In genomic region chr2:60094450-60094929, GRCh38 we compare ENCODE assay signal across 1 cellular context.
A peak's percentile ranks its signal among the peaks of the same experiment; 100 is the strongest.
TF ChIP-seq lines count a peak whose summit lies in the region.

No MANE protein-coding gene starts in this region.

TF ChIP-seq in HepG2, 621 proteins besides CTCF, POLR2A, EP300 and RAD21 (continued from another document and continues in another):
- TF ChIP-seq, protein P1, sequence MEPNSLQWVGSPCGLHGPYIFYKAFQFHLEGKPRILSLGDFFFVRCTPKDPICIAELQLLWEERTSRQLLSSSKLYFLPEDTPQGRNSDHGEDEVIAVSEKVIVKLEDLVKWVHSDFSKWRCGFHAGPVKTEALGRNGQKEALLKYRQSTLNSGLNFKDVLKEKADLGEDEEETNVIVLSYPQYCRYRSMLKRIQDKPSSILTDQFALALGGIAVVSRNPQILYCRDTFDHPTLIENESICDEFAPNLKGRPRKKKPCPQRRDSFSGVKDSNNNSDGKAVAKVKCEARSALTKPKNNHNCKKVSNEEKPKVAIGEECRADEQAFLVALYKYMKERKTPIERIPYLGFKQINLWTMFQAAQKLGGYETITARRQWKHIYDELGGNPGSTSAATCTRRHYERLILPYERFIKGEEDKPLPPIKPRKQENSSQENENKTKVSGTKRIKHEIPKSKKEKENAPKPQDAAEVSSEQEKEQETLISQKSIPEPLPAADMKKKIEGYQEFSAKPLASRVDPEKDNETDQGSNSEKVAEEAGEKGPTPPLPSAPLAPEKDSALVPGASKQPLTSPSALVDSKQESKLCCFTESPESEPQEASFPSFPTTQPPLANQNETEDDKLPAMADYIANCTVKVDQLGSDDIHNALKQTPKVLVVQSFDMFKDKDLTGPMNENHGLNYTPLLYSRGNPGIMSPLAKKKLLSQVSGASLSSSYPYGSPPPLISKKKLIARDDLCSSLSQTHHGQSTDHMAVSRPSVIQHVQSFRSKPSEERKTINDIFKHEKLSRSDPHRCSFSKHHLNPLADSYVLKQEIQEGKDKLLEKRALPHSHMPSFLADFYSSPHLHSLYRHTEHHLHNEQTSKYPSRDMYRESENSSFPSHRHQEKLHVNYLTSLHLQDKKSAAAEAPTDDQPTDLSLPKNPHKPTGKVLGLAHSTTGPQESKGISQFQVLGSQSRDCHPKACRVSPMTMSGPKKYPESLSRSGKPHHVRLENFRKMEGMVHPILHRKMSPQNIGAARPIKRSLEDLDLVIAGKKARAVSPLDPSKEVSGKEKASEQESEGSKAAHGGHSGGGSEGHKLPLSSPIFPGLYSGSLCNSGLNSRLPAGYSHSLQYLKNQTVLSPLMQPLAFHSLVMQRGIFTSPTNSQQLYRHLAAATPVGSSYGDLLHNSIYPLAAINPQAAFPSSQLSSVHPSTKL (CRISPR knock-in tag; IDR thresholded peaks at IDR 0.05), result peak; percentile 98
- TF ChIP-seq ZNF337 (CRISPR knock-in tag; IDR thresholded peaks at IDR 0.05; ENCODE audit: borderline replicate concordance, low read depth) (no peak), ZNF33A (CRISPR knock-in tag; IDR thresholded peaks at IDR 0.05; ENCODE audit: borderline replicate concordance) (no peak), SALL2 (CRISPR knock-in tag; IDR thresholded peaks at IDR 0.05) (no peak), ZZZ3 (CRISPR knock-in tag; IDR thresholded peaks at IDR 0.05; ENCODE audit: borderline replicate concordance) (no peak), ARNTL (CRISPR knock-in tag; IDR thresholded peaks at IDR 0.05) (no peak), FOSL2 (CRISPR knock-in tag; IDR thresholded peaks at IDR 0.05) (peak; percentile 99), SIX1 (CRISPR knock-in tag; IDR thresholded peaks at IDR 0.05; ENCODE audit: borderline replicate concordance) (peak; percentile 84), NFYB (CRISPR knock-in tag; IDR thresholded peaks at IDR 0.05) (no peak), CREM (IDR thresholded peaks at IDR 0.05) (peak; percentile 57), CREM (CRISPR knock-in tag; IDR thresholded peaks at IDR 0.05) (no peak), CBX5 (CRISPR knock-in tag; IDR thresholded peaks at IDR 0.05; ENCODE audit: borderline replicate concordance) (peak; percentile 51; the same call in 1 of the 2 replicates), ZNF12 (CRISPR knock-in tag; IDR thresholded peaks at IDR 0.05) (peak; percentile 79; the same call in 1 of the 2 replicates), CBX2 (IDR thresholded peaks at IDR 0.05; ENCODE audit: low read depth, low read length) (no peak), CBX2 (CRISPR knock-in tag; IDR thresholded peaks at IDR 0.05; ENCODE audit: low read depth) (no peak), NFYC (CRISPR knock-in tag; IDR thresholded peaks at IDR 0.05) (no peak), DPF2 (CRISPR knock-in tag; IDR thresholded peaks at IDR 0.05; ENCODE audit: borderline replicate concordance, low read depth) (no peak; the same call in 1 of the 2 replicates), KDM4B (CRISPR knock-in tag; IDR thresholded peaks at IDR 0.05) (peak; percentile 60; the same call in 1 of the 2 replicates), ZNF317 (CRISPR knock-in tag; IDR thresholded peaks at IDR 0.05) (peak; percentile 35; the same call in 1 of the 2 replicates), NR2F2 (IDR thresholded peaks at IDR 0.05; ENCODE audit: borderline replicate concordance, low read depth) (peak; percentile 82), ZMYM3 (CRISPR knock-in tag; IDR thresholded peaks at IDR 0.05) (0 out of 2 replicates have a peak, but pooled peaks have one; percentile 52), ELF3 (CRISPR knock-in tag; IDR thresholded peaks at IDR 0.05) (peak; percentile 88), ELF1 (CRISPR knock-in tag; IDR thresholded peaks at IDR 0.05) (peak; percentile 44), HNRNPL (IDR thresholded peaks at IDR 0.05; ENCODE audit: low read depth, low read length) (no peak), HDAC1 (CRISPR knock-in tag; IDR thresholded peaks at IDR 0.05) (peak; percentile 69), JUN (CRISPR knock-in tag; IDR thresholded peaks at IDR 0.05) (peak; percentile 77; the same call in 1 of the 2 replicates), DRAP1 (CRISPR knock-in tag; IDR thresholded peaks at IDR 0.05) (0 out of 2 replicates have a peak, but pooled peaks have one; percentile 30), FOXC1 (CRISPR knock-in tag; IDR thresholded peaks at IDR 0.05; ENCODE audit: borderline replicate concordance) (no peak; the same call in 1 of the 2 replicates), PITX1 (CRISPR knock-in tag; IDR thresholded peaks at IDR 0.05) (0 out of 2 replicates have a peak, but pooled peaks have one; percentile 56), ZNF781 (CRISPR knock-in tag; IDR thresholded peaks at IDR 0.05; ENCODE audit: borderline replicate concordance, not compliant biosample characterization) (no peak), PHF5A (CRISPR knock-in tag; IDR thresholded peaks at IDR 0.05; ENCODE audit: low read depth, unreplicated experiment) (no peak), CEBPG (CRISPR knock-in tag; IDR thresholded peaks at IDR 0.05) (peak; percentile 59), ZNF766 (CRISPR knock-in tag; IDR thresholded peaks at IDR 0.05; ENCODE audit: borderline replicate concordance) (no peak), MXD4 (CRISPR knock-in tag; IDR thresholded peaks at IDR 0.05) (no peak), MTA1 (CRISPR knock-in tag; IDR thresholded peaks at IDR 0.05; ENCODE audit: borderline replicate concordance) (no peak), ZNF280D (CRISPR knock-in tag; IDR thresholded peaks at IDR 0.05) (0 out of 2 replicates have a peak, but pooled peaks have one; percentile 58), ZNF605 (CRISPR knock-in tag; IDR thresholded peaks at IDR 0.05) (peak; percentile 62; the same call in 1 of the 2 replicates), CCDC6 (CRISPR knock-in tag; IDR thresholded peaks at IDR 0.05) (peak; percentile 29; the same call in 1 of the 2 replicates)
- TF ChIP-seq, protein P2, sequence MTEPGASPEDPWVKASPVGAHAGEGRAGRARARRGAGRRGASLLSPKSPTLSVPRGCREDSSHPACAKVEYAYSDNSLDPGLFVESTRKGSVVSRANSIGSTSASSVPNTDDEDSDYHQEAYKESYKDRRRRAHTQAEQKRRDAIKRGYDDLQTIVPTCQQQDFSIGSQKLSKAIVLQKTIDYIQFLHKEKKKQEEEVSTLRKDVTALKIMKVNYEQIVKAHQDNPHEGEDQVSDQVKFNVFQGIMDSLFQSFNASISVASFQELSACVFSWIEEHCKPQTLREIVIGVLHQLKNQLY (CRISPR knock-in tag; IDR thresholded peaks at IDR 0.05), result peak; percentile 78; the same call in 1 of the 2 replicates
- TF ChIP-seq, protein P3, sequence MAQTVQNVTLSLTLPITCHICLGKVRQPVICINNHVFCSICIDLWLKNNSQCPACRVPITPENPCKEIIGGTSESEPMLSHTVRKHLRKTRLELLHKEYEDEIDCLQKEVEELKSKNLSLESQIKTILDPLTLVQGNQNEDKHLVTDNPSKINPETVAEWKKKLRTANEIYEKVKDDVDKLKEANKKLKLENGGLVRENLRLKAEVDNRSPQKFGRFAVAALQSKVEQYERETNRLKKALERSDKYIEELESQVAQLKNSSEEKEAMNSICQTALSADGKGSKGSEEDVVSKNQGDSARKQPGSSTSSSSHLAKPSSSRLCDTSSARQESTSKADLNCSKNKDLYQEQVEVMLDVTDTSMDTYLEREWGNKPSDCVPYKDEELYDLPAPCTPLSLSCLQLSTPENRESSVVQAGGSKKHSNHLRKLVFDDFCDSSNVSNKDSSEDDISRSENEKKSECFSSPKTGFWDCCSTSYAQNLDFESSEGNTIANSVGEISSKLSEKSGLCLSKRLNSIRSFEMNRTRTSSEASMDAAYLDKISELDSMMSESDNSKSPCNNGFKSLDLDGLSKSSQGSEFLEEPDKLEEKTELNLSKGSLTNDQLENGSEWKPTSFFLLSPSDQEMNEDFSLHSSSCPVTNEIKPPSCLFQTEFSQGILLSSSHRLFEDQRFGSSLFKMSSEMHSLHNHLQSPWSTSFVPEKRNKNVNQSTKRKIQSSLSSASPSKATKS (CRISPR knock-in tag; IDR thresholded peaks at IDR 0.05), result no peak
- TF ChIP-seq, protein P4, sequence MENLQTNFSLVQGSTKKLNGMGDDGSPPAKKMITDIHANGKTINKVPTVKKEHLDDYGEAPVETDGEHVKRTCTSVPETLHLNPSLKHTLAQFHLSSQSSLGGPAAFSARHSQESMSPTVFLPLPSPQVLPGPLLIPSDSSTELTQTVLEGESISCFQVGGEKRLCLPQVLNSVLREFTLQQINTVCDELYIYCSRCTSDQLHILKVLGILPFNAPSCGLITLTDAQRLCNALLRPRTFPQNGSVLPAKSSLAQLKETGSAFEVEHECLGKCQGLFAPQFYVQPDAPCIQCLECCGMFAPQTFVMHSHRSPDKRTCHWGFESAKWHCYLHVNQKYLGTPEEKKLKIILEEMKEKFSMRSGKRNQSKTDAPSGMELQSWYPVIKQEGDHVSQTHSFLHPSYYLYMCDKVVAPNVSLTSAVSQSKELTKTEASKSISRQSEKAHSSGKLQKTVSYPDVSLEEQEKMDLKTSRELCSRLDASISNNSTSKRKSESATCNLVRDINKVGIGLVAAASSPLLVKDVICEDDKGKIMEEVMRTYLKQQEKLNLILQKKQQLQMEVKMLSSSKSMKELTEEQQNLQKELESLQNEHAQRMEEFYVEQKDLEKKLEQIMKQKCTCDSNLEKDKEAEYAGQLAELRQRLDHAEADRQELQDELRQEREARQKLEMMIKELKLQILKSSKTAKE (CRISPR knock-in tag; IDR thresholded peaks at IDR 0.05; ENCODE audit: borderline replicate concordance), result no peak; the same call in 1 of the 2 replicates
- TF ChIP-seq, protein P5, sequence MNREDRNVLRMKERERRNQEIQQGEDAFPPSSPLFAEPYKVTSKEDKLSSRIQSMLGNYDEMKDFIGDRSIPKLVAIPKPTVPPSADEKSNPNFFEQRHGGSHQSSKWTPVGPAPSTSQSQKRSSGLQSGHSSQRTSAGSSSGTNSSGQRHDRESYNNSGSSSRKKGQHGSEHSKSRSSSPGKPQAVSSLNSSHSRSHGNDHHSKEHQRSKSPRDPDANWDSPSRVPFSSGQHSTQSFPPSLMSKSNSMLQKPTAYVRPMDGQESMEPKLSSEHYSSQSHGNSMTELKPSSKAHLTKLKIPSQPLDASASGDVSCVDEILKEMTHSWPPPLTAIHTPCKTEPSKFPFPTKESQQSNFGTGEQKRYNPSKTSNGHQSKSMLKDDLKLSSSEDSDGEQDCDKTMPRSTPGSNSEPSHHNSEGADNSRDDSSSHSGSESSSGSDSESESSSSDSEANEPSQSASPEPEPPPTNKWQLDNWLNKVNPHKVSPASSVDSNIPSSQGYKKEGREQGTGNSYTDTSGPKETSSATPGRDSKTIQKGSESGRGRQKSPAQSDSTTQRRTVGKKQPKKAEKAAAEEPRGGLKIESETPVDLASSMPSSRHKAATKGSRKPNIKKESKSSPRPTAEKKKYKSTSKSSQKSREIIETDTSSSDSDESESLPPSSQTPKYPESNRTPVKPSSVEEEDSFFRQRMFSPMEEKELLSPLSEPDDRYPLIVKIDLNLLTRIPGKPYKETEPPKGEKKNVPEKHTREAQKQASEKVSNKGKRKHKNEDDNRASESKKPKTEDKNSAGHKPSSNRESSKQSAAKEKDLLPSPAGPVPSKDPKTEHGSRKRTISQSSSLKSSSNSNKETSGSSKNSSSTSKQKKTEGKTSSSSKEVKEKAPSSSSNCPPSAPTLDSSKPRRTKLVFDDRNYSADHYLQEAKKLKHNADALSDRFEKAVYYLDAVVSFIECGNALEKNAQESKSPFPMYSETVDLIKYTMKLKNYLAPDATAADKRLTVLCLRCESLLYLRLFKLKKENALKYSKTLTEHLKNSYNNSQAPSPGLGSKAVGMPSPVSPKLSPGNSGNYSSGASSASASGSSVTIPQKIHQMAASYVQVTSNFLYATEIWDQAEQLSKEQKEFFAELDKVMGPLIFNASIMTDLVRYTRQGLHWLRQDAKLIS (CRISPR knock-in tag; IDR thresholded peaks at IDR 0.05), result no peak
- TF ChIP-seq, protein P6, sequence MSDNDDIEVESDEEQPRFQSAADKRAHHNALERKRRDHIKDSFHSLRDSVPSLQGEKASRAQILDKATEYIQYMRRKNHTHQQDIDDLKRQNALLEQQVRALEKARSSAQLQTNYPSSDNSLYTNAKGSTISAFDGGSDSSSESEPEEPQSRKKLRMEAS (IDR thresholded peaks at IDR 0.05), result no peak; the same call in 1 of the 2 replicates
- TF ChIP-seq, protein P7, sequence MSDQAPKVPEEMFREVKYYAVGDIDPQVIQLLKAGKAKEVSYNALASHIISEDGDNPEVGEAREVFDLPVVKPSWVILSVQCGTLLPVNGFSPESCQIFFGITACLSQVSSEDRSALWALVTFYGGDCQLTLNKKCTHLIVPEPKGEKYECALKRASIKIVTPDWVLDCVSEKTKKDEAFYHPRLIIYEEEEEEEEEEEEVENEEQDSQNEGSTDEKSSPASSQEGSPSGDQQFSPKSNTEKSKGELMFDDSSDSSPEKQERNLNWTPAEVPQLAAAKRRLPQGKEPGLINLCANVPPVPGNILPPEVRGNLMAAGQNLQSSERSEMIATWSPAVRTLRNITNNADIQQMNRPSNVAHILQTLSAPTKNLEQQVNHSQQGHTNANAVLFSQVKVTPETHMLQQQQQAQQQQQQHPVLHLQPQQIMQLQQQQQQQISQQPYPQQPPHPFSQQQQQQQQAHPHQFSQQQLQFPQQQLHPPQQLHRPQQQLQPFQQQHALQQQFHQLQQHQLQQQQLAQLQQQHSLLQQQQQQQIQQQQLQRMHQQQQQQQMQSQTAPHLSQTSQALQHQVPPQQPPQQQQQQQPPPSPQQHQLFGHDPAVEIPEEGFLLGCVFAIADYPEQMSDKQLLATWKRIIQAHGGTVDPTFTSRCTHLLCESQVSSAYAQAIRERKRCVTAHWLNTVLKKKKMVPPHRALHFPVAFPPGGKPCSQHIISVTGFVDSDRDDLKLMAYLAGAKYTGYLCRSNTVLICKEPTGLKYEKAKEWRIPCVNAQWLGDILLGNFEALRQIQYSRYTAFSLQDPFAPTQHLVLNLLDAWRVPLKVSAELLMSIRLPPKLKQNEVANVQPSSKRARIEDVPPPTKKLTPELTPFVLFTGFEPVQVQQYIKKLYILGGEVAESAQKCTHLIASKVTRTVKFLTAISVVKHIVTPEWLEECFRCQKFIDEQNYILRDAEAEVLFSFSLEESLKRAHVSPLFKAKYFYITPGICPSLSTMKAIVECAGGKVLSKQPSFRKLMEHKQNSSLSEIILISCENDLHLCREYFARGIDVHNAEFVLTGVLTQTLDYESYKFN (CRISPR knock-in tag; conservative IDR thresholded peaks at IDR 0.05), result peak; percentile 87
